18 cellular contexts compared by ENCODE assay signal in the genomic region with DNA sequence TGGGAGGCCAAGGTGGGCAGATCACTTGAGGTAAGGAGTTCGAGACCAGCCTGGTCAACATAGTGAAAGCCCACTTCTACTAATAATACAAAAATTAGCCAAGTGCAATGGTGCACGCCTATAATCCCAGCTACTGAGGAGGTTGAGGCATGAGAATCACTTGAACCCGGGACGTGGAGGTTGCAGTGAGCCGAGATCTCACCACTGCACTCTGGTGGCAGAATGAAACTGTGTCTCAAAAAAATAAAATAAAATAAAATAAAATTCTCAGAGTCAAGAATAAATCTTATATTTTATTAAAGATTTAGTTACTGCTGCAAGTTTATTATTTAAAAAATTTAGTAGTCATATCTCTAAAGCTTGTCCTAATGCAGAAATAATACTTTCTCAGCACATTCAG. TPM values are rescaled to one million over a fixed set of nuclear protein-coding genes. Genes with fewer than 3 reads are reported as not detected.
A peak's percentile ranks its signal among the peaks of the same experiment; 100 is the strongest.
DNase-seq lines count a peak whose midpoint lies in the region; ATAC-seq, FAIRE-seq and TF ChIP-seq lines count a peak whose summit lies in the region.
"Had no signal": no experiment of that assay in that cellular context is flagged by ENCODE, and none has a peak within 500 bp of the region (broad histone marks: within the 10 kb centered on the region; RNA-seq: fewer than 3 reads in every experiment).

No MANE protein-coding gene starts in this region.

- no peaks in the 10 kb centered on the region for H3K36me3 ChIP-seq in OCI-LY1 (ENCODE audit: insufficient read depth, low read length)
- H3K36me3 ChIP-seq: BLaER1 treated with 17β-estradiol and CSF1 and Interleukin-3, amounts not matched to agents 10 nM and 100 nM; MG63 had no signal

- no peaks in the 10 kb centered on the region for H3K79me2 ChIP-seq in OCI-LY1 (ENCODE audit: insufficient read depth, low read length)

- ATAC-seq in HG02588 (IDR thresholded peaks at IDR 0.05; ENCODE audit: unreplicated experiment): no peak
- ATAC-seq: activated CD8-positive, alpha-beta memory T cell treated with anti-CD3 and anti-CD28 coated beads, Interleukin-2, amount 10 ng/mL, durations not matched to agents 7 days and 5 days; activated naive CD8-positive, alpha-beta T cell treated with anti-CD3 and anti-CD28 coated beads, Interleukin-2, amount 50 U/mL, for 24 hours; mucosa of descending colon had no signal

- no peak overlapping the region for H3K9ac ChIP-seq in OCI-LY1 (ENCODE audit: low read length)
- H3K9ac ChIP-seq: BLaER1 treated with 17β-estradiol and CSF1 and Interleukin-3, amounts not matched to agents 10 nM and 100 nM had no signal

- no peak overlapping the region for H2AFZ ChIP-seq in OCI-LY1 (ENCODE audit: low read length)

- no peaks in the 10 kb centered on the region for H3K9me2 ChIP-seq in OCI-LY1 (ENCODE audit: low read depth, low read length)

- FAIRE-seq in G401.6 (lab: Jason Lieb, UNC): peak; percentile 85
- FAIRE-seq: frontal cortex, small intestine had no signal

- H3K27me3 ChIP-seq in OCI-LY1 (ENCODE audit: insufficient read depth, low read length): no peaks in the 10 kb centered on the region
- H3K27me3 ChIP-seq: BLaER1 treated with 17β-estradiol and CSF1 and Interleukin-3, amounts not matched to agents 10 nM and 100 nM; MG63 had no signal

- H3F3A ChIP-seq in OCI-LY1 (ENCODE audit: insufficient read depth, low read length): no peaks in the 10 kb centered on the region

- no peak for DNase-seq in epithelial cell of proximal tubule (ENCODE audit: low read depth)
- DNase-seq in retinal pigment epithelial cell (ENCODE audit: low read depth): no peak
- no peak for DNase-seq in occipital lobe (lab: John Stamatoyannopoulos, UW)
- no peak for DNase-seq in DMS53 (lab: John Stamatoyannopoulos, UW)
- DNase-seq: activated CD8-positive, alpha-beta memory T cell treated with anti-CD3 and anti-CD28 coated beads, Interleukin-2, amount 10 ng/mL, durations not matched to agents 7 days and 5 days; activated naive CD8-positive, alpha-beta T cell treated with anti-CD3 and anti-CD28 coated beads, Interleukin-2, amount 50 U/mL, for 24 hours; effector CD4-positive, alpha-beta T cell; MG63; mucosa of descending colon; NCI-H1930; NCI-H446 treated with DMSO at 0.1 percent for 48 hours; SIG-M5; small intestine had no signal

- no peaks in the 10 kb centered on the region for H4K20me1 ChIP-seq in OCI-LY1 (ENCODE audit: insufficient read depth, low read length)
- H4K20me1 ChIP-seq: BLaER1 treated with 17β-estradiol and CSF1 and Interleukin-3, amounts not matched to agents 10 nM and 100 nM had no signal

- H3K4me2 ChIP-seq in OCI-LY1 (ENCODE audit: low read length): no peak overlapping the region
- H3K4me2 ChIP-seq: BLaER1 treated with 17β-estradiol and CSF1 and Interleukin-3, amounts not matched to agents 10 nM and 100 nM had no signal

- H3K27ac ChIP-seq in OCI-LY1 (ENCODE audit: low read depth, low read length, poor library complexity, severe bottlenecking): no peak overlapping the region
- H3K27ac ChIP-seq: BLaER1 treated with 17β-estradiol and CSF1 and Interleukin-3, amounts not matched to agents 10 nM and 100 nM had no signal

- peak; percentile 25; the same call in 1 of the 2 replicates for TF ChIP-seq CTCF in OCI-LY1 (IDR thresholded peaks at IDR 0.05; ENCODE audit: low read length)
- peak; percentile 36 for TF ChIP-seq CTCF in epithelial cell of proximal tubule (conservative IDR thresholded peaks at IDR 0.05; ENCODE audit: low read depth, low read length)
- TF ChIP-seq CTCF in retinal pigment epithelial cell (conservative IDR thresholded peaks at IDR 0.05; ENCODE audit: low read depth, low read length): peak; percentile 26

- H3K9me3 ChIP-seq in OCI-LY1 (ENCODE audit: low read length): no peaks in the 10 kb centered on the region
- H3K9me3 ChIP-seq: BLaER1 treated with 17β-estradiol and CSF1 and Interleukin-3, amounts not matched to agents 10 nM and 100 nM; MG63; mucosa of descending colon had no signal

- H3K4me3 ChIP-seq in OCI-LY1 (ENCODE audit: low read depth, low read length, poor library complexity, severe bottlenecking) (no peak overlapping the region), epithelial cell of proximal tubule (ENCODE audit: low read depth, low read length) (no peak overlapping the region), retinal pigment epithelial cell (ENCODE audit: low read length) (no peak overlapping the region)
- H3K4me3 ChIP-seq: BLaER1 treated with 17β-estradiol and CSF1 and Interleukin-3, amounts not matched to agents 10 nM and 100 nM; MG63; mucosa of descending colon had no signal

- H3K4me1 ChIP-seq in OCI-LY1 (ENCODE audit: insufficient read depth, low read length, severe bottlenecking): no peaks in the 10 kb centered on the region

RNA-seq across cellular contexts. Expression of a gene that starts 29.7 kb away (rescaled TPM):
- total RNA-seq in epithelial cell of proximal tubule (4.6 and 5.8 TPM in 2 replicates), occipital lobe (46.5 TPM)

RNA-seq across cellular contexts. Expression of a gene that starts 55.3 kb away (rescaled TPM):
- total RNA-seq in epithelial cell of proximal tubule: 25.8 and 26.6 TPM in 2 replicates
- 36.3 TPM for total RNA-seq in occipital lobe
